In genomic region chr20:35226775-35227681, GRCh38 we compare ENCODE assay signal across 8 cellular contexts. TPM values are rescaled to one million over a fixed set of nuclear protein-coding genes. Genes with fewer than 3 reads are reported as not detected.
DNase-seq lines count a peak whose midpoint lies in the region; ATAC-seq lines count a peak whose summit lies in the region.

No MANE protein-coding gene starts in this region.

- DNase-seq in SHP77 (lab: John Stamatoyannopoulos, UW) (peak; percentile 2 to 39), SHP77 treated with DMSO at 0.1 percent for 48 hours (lab: John Stamatoyannopoulos, UW) (no peak), SK-MEL-5 (ENCODE audit: low read depth, low spot score) (peak; percentile 22), left ventricle myocardium superior (peak; percentile 63), renal cortical epithelial cell (ENCODE audit: low read depth) (peak; percentile 18)
- DNase-seq in activated naive CD8-positive, alpha-beta T cell treated with anti-CD3 and anti-CD28 coated beads for 36 hours = peak; percentile 57

- no peaks in the 10 kb centered on the region for H3K9me3 Mint-ChIP-seq in activated naive CD8-positive, alpha-beta T cell treated with anti-CD3 and anti-CD28 coated beads for 36 hours

- intact Hi-C loops in left ventricle myocardium superior (cut with micrococcal nuclease) = no loop called here

- ATAC-seq in left ventricle myocardium superior (peak; percentile 83), HG02840 (IDR thresholded peaks at IDR 0.05; ENCODE audit: low FRiP score, unreplicated experiment) (no peak), GM18873 (IDR thresholded peaks at IDR 0.05; ENCODE audit: low FRiP score, unreplicated experiment) (no peak)

- peak overlapping the region; percentile 61 for H3K4me3 Mint-ChIP-seq in activated naive CD8-positive, alpha-beta T cell treated with anti-CD3 and anti-CD28 coated beads for 36 hours

- in situ Hi-C loops in SK-MEL-5 (cut with HindIII; ENCODE audit: low pct_unique_long_range_greater_than_20kb, low sequenced_read_pairs) = no loop called here

- no peak overlapping the region for H3K27ac Mint-ChIP-seq in activated naive CD8-positive, alpha-beta T cell treated with anti-CD3 and anti-CD28 coated beads for 36 hours

- peaks cover 12% of the 10 kb centered on the region for H3K36me3 Mint-ChIP-seq in activated naive CD8-positive, alpha-beta T cell treated with anti-CD3 and anti-CD28 coated beads for 36 hours

- H3K4me1 Mint-ChIP-seq in activated naive CD8-positive, alpha-beta T cell treated with anti-CD3 and anti-CD28 coated beads for 36 hours = peaks cover 3% of the 10 kb centered on the region

- H3K27me3 Mint-ChIP-seq in activated naive CD8-positive, alpha-beta T cell treated with anti-CD3 and anti-CD28 coated beads for 36 hours = peaks cover 38% of the 10 kb centered on the region

RNA-seq across cellular contexts. Expression of gene MMP24, which starts 0.5 kb away (rescaled TPM):
- total RNA-seq in SK-MEL-5 (2014; rRNA removed; shearing (Covaris generic)) = 0.24 and 0.32 TPM in 2 replicates
- 0.24 and 0.37 TPM in 2 replicates for polyA plus RNA-seq in SK-MEL-5 (2015; cell fraction: cytosol; rRNA removed)
- not detected in 2 replicates for polyA plus RNA-seq in SK-MEL-5 (2015; cell fraction: nucleus; rRNA removed)
- total RNA-seq in activated naive CD8-positive, alpha-beta T cell treated with anti-CD3 and anti-CD28 coated beads for 36 hours = not detected
- total RNA-seq in left ventricle myocardium superior (0.45 TPM), renal cortical epithelial cell (46.4 and 64.1 TPM in 2 replicates)

RNA-seq across cellular contexts. Expression of gene MMP24OS, which starts 50.9 kb away (rescaled TPM):
- total RNA-seq in SK-MEL-5 (2014; rRNA removed; shearing (Covaris generic)) = 13.2 and 16.1 TPM in 2 replicates
- 68.4 and 70.0 TPM in 2 replicates for polyA plus RNA-seq in SK-MEL-5 (2015; cell fraction: cytosol; rRNA removed)
- 57.5 and 60.6 TPM in 2 replicates for polyA plus RNA-seq in SK-MEL-5 (2015; cell fraction: nucleus; rRNA removed)
- 10 to 100 TPM; 27.2 to 27.4 TPM for total RNA-seq in activated naive CD8-positive, alpha-beta T cell treated with anti-CD3 and anti-CD28 coated beads for 36 hours
- total RNA-seq in left ventricle myocardium superior = 48.4 TPM
- 0.69 and 11.1 TPM in 2 replicates for total RNA-seq in renal cortical epithelial cell

RNA-seq across cellular contexts. Expression of gene PROCR, which starts 55.2 kb away (rescaled TPM):
- total RNA-seq in SK-MEL-5 (2014; rRNA removed; shearing (Covaris generic)) = 41.0 and 45.2 TPM in 2 replicates
- 55.9 and 57.7 TPM in 2 replicates for polyA plus RNA-seq in SK-MEL-5 (2015; cell fraction: cytosol; rRNA removed)
- 5.5 and 9.2 TPM in 2 replicates for polyA plus RNA-seq in SK-MEL-5 (2015; cell fraction: nucleus; rRNA removed)
- 1 to 10 TPM; 4.4 to 4.5 TPM for total RNA-seq in activated naive CD8-positive, alpha-beta T cell treated with anti-CD3 and anti-CD28 coated beads for 36 hours
- total RNA-seq in left ventricle myocardium superior = 9.5 TPM
- 31.5 and 76.4 TPM in 2 replicates for total RNA-seq in renal cortical epithelial cell

RNA-seq across cellular contexts. Expression of gene EIF6, which starts 57.5 kb away (rescaled TPM):
- total RNA-seq in SK-MEL-5 (2014; rRNA removed; shearing (Covaris generic)) = 154 and 178 TPM in 2 replicates
- 174 and 205 TPM in 2 replicates for polyA plus RNA-seq in SK-MEL-5 (2015; cell fraction: cytosol; rRNA removed)
- polyA plus RNA-seq in SK-MEL-5 (2015; cell fraction: nucleus; rRNA removed) = 42.1 and 71.5 TPM in 2 replicates
- 100 to 1,000 TPM; 172 to 179 TPM for total RNA-seq in activated naive CD8-positive, alpha-beta T cell treated with anti-CD3 and anti-CD28 coated beads for 36 hours
- total RNA-seq in left ventricle myocardium superior (34.6 TPM), renal cortical epithelial cell (199 and 503 TPM in 2 replicates)

Comparison
In these comparisons a context has a peak if more than half of its experiments do, and no peak if none do; other contexts are left out.
1. RNA of gene MMP24, which starts 0.5 kb away (total RNA-seq): 46.4 to 64.1 TPM in renal cortical epithelial cell; 0.45 TPM in left ventricle myocardium superior (single experiment), 0.24 to 0.32 TPM in SK-MEL-5 and not detected in activated naive CD8-positive, alpha-beta T cell treated with anti-CD3 and anti-CD28 coated beads for 36 hours; every median in the first group is over 10 times any median in the second.